Comparison of ENCODE assay signal across 22 cellular contexts in genomic region chr5:158458086-158458485, GRCh38.
DNase-seq lines count a peak whose midpoint lies in the region; ATAC-seq and TF ChIP-seq lines count a peak whose summit lies in the region.
"Had no signal": no experiment of that assay in that cellular context is flagged by ENCODE, and none has a peak within 500 bp of the region (broad histone marks: within the 10 kb centered on the region; RNA-seq: fewer than 3 reads in every experiment).

No MANE protein-coding gene starts in this region.

- H3K4me3 ChIP-seq in SK-N-SH (ENCODE audit: low read depth in 2 of 2, low read length in 1 of 2) (no peak overlapping the region), BE2C (ENCODE audit: low read depth, low read length) (no peak overlapping the region), Karpas-422 (ENCODE audit: low read length) (no peak overlapping the region), right atrium auricular region (no peak overlapping the region), heart left ventricle (no peak overlapping the region)
- H3K4me3 ChIP-seq: A549, GM12878, GM23248 had no signal

- CTCF ChIA-PET in SK-N-SH (lab: Yijun Ruan, JAX), result interaction anchor here (1.8 to 3.0 kb wide), 2 partner anchors 237 to 283 kb away, joined by 4 to 7 read pairs; no protein-coding TSS in a partner anchor

- no peak overlapping the region for H2AFZ ChIP-seq in SK-N-SH (ENCODE audit: low read depth)
- H2AFZ ChIP-seq in Karpas-422 (ENCODE audit: low read length), result no peak overlapping the region
- H2AFZ ChIP-seq: GM23248 had no signal

- H3K9me3 ChIP-seq in SK-N-SH, result no peaks in the 10 kb centered on the region
- H3K9me3 ChIP-seq in BE2C, result no peaks in the 10 kb centered on the region
- no peaks in the 10 kb centered on the region for H3K9me3 ChIP-seq in Karpas-422 (ENCODE audit: low read length)
- H3K9me3 ChIP-seq in right atrium auricular region, result no peaks in the 10 kb centered on the region
- no peaks in the 10 kb centered on the region for H3K9me3 ChIP-seq in heart left ventricle
- H3K9me3 ChIP-seq: A549 had no signal

- POLR2A ChIA-PET in SK-N-SH (lab: Yijun Ruan, JAX), result no interaction called here

- no peak overlapping the region for H3K27ac ChIP-seq in SK-N-SH (ENCODE audit: low read depth in 2 of 2, low read length in 1 of 2)
- H3K27ac ChIP-seq in Karpas-422 (ENCODE audit: low read length), result no peak overlapping the region
- no peak overlapping the region for H3K27ac ChIP-seq in right atrium auricular region
- H3K27ac ChIP-seq in heart left ventricle, result no peak overlapping the region
- H3K27ac ChIP-seq: A549, GM23248 had no signal

- intact Hi-C loops in heart left ventricle (cut with DNase I), result no loop called here

- TF ChIP-seq EP300 in SK-N-SH (IDR thresholded peaks at IDR 0.05; ENCODE audit: borderline replicate concordance in 1 of 2, low read depth in 1 of 2, low read length in 1 of 2), result peak in 1 of 2 experiments; percentile 68; a peak in 2 of 4 replicates

- H3K4me2 ChIP-seq in SK-N-SH (no peak overlapping the region), Karpas-422 (ENCODE audit: low read depth, low read length, poor library complexity, severe bottlenecking) (no peak overlapping the region)
- H3K4me2 ChIP-seq: A549 had no signal

- H3K9ac ChIP-seq in SK-N-SH, result no peak overlapping the region
- H3K9ac ChIP-seq in Karpas-422 (ENCODE audit: low read length), result no peak overlapping the region
- H3K9ac ChIP-seq: GM23248 had no signal

- WGBS in SK-N-SH (ENCODE audit: low lambda C conversion rate), result 25% methylated on average over 2 of the region's 2 CpGs
- WGBS in heart left ventricle, 4 donors, result 64 to 69% (median 67%) methylated on average over 2 of the region's 2 CpGs

- H4K20me1 ChIP-seq in SK-N-SH (ENCODE audit: insufficient read depth) (peaks cover 2% of the 10 kb centered on the region; the same call in 1 of the 2 replicates), Karpas-422 (ENCODE audit: insufficient read depth, low read depth, low read length) (no peaks in the 10 kb centered on the region)

- no peaks in the 10 kb centered on the region for H3K36me3 ChIP-seq in SK-N-SH (replicated peaks in 1 of 2; ENCODE audit: control insufficient read depth in 1 of 2, insufficient read depth in 2 of 2, low read length in 1 of 2)
- H3K36me3 ChIP-seq in BE2C, result no peaks in the 10 kb centered on the region
- H3K36me3 ChIP-seq in Karpas-422 (ENCODE audit: insufficient read depth, low read length), result no peaks in the 10 kb centered on the region
- H3K36me3 ChIP-seq in right atrium auricular region, result no peaks in the 10 kb centered on the region
- H3K36me3 ChIP-seq in heart left ventricle, result no peaks in the 10 kb centered on the region

- no peaks in the 10 kb centered on the region for H3K9me2 ChIP-seq in SK-N-SH
- no peaks in the 10 kb centered on the region for H3K9me2 ChIP-seq in Karpas-422 (replicated peaks; ENCODE audit: insufficient read depth, low read length)

- H3K4me1 ChIP-seq in SK-N-SH (ENCODE audit: control insufficient read depth in 1 of 2, insufficient read depth in 2 of 2, low read depth in 1 of 2, low read length in 1 of 2) (0 out of 4 replicates have a peak, but pooled peaks cover 0 to 5% of the 10 kb centered on the region in 2 experiments), BE2C (peaks cover 11% of the 10 kb centered on the region), Karpas-422 (ENCODE audit: low read length) (no peaks in the 10 kb centered on the region), right atrium auricular region (peaks cover 0 to 7% of the 10 kb centered on the region in 2 donors), heart left ventricle (peaks cover 0 to 15% (median 0%) of the 10 kb centered on the region in 12 donors)
- H3K4me1 ChIP-seq: A549 had no signal

- H3F3A ChIP-seq in SK-N-SH (replicated peaks; ENCODE audit: insufficient read depth), result peaks cover 16% of the 10 kb centered on the region

- no peak for TF ChIP-seq POLR2A in heart left ventricle (IDR thresholded peaks at IDR 0.05)

- H3K79me2 ChIP-seq in SK-N-SH (ENCODE audit: insufficient read depth), result no peaks in the 10 kb centered on the region
- no peaks in the 10 kb centered on the region for H3K79me2 ChIP-seq in Karpas-422 (ENCODE audit: low read length)

- peak; percentile 32 for DNase-seq in SK-N-SH
- peak; percentile 19 for DNase-seq in BE2C
- DNase-seq in Karpas-422, result peak; percentile 31
- peak; percentile 23 for DNase-seq in glomerular visceral epithelial cell (ENCODE audit: extremely low spot score)
- no peak for DNase-seq in right atrium auricular region (ENCODE audit: low spot score)
- DNase-seq in heart left ventricle, result no peak
- DNase-seq: 8988T; ACHN; AML-193; C1 segment of cervical spinal cord; Calu3; CD4-positive, alpha-beta memory T cell; COR-L47; DMS79; EL; GDM1; GM23248; H7; HCEC 1CT had no signal

- ATAC-seq in SK-N-SH treated with all-trans-retinoic acid at 6 μM for 48 hours (no peak), heart left ventricle (no peak)
- ATAC-seq: A549, GM12878 had no signal

- H3K27me3 ChIP-seq in SK-N-SH (ENCODE audit: insufficient read depth), result 0 out of 2 replicates have a peak, but pooled peaks cover 5% of the 10 kb centered on the region
- no peaks in the 10 kb centered on the region for H3K27me3 ChIP-seq in BE2C
- H3K27me3 ChIP-seq in Karpas-422 (ENCODE audit: low read length), result no peaks in the 10 kb centered on the region
- no peaks in the 10 kb centered on the region for H3K27me3 ChIP-seq in right atrium auricular region
- H3K27me3 ChIP-seq in heart left ventricle, result no peaks in the 10 kb centered on the region

- TF ChIP-seq CTCF in SK-N-SH (IDR thresholded peaks at IDR 0.05), result no peak
- TF ChIP-seq CTCF in BE2C (IDR thresholded peaks at IDR 0.05; ENCODE audit: low read depth, low read length), result no peak
- TF ChIP-seq CTCF in right atrium auricular region (IDR thresholded peaks at IDR 0.05), result no peak
- TF ChIP-seq CTCF in heart left ventricle (IDR thresholded peaks at IDR 0.05), result no peak

- TF ChIP-seq RAD21 in SK-N-SH (IDR thresholded peaks at IDR 0.05; ENCODE audit: low read length), result no peak; the same call in 1 of the 2 replicates

TF ChIP-seq in SK-N-SH, 30 proteins besides CTCF, POLR2A, EP300 and RAD21 (continues in another document):
- TF ChIP-seq GABPA (IDR thresholded peaks at IDR 0.05; ENCODE audit: low read depth) (no peak), TAF1 (IDR thresholded peaks at IDR 0.05; ENCODE audit: borderline replicate concordance, low read depth, low read length) (no peak), RXRA (IDR thresholded peaks at IDR 0.05; ENCODE audit: borderline replicate concordance, low read depth) (no peak), CHD2 (IDR thresholded peaks at IDR 0.05; ENCODE audit: low read length, partially characterized antibody) (peak; percentile 14), FOXJ3 (CRISPR knock-in tag; IDR thresholded peaks at IDR 0.05) (no peak), ELF1 (IDR thresholded peaks at IDR 0.05) (no peak), GATA2 (CRISPR knock-in tag; IDR thresholded peaks at IDR 0.05) (peak; percentile 61), MAX (IDR thresholded peaks at IDR 0.05; ENCODE audit: low read depth) (no peak), ZBTB33 (IDR thresholded peaks at IDR 0.05; ENCODE audit: borderline replicate concordance, low read depth) (no peak)

TF ChIP-seq in SK-N-SH treated with all-trans-retinoic acid at 6 μM for 48 hours, 23 proteins besides CTCF, POLR2A, EP300 and RAD21 (continues in another document):
- TF ChIP-seq ZNF8 (CRISPR knock-in tag; IDR thresholded peaks at IDR 0.05) (no peak), CSRNP3 (CRISPR knock-in tag; IDR thresholded peaks at IDR 0.05) (no peak), CSDC2 (CRISPR knock-in tag; IDR thresholded peaks at IDR 0.05) (no peak), TSHZ2 (CRISPR knock-in tag; IDR thresholded peaks at IDR 0.05) (no peak), TOX (CRISPR knock-in tag; IDR thresholded peaks at IDR 0.05; ENCODE audit: borderline replicate concordance) (no peak)

Comparison
In these comparisons a context has a peak if more than half of its experiments do, and no peak if none do; other contexts are left out.
1. DNase-seq: peak in SK-N-SH (single experiment), BE2C (single experiment), Karpas-422 (single experiment) and glomerular visceral epithelial cell (single experiment); none in right atrium auricular region (single experiment) and heart left ventricle (0 of 5).